ENCODE assay signal across 8 cellular contexts in genomic region chr5:543755-544674, GRCh38. TPM values are rescaled to one million over a fixed set of nuclear protein-coding genes. Genes with fewer than 3 reads are reported as not detected.
DNase-seq lines count a peak whose midpoint lies in the region; ATAC-seq and TF ChIP-seq lines count a peak whose summit lies in the region.

No MANE protein-coding gene starts in this region.

- DNase-seq in SW480 (ENCODE audit: low spot score) (peak; percentile 85), NCI-H1105 (lab: John Stamatoyannopoulos, UW) (no peak), caudate nucleus (lab: John Stamatoyannopoulos, UW) (no peak), mammary epithelial cell (no peak)
- no peak for DNase-seq in effector memory CD4-positive, alpha-beta T cell
- DNase-seq in stimulated activated CD4-positive, alpha-beta T cell treated with anti-CD3 and anti-CD28 coated beads, Interleukin-4, amount 100 ng/mL, for 4 hours, result peak; percentile 19 to 32

- H3K9me3 ChIP-seq in effector memory CD4-positive, alpha-beta T cell (ENCODE audit: control insufficient read depth, low read length), result no peaks in the 10 kb centered on the region
- H3K9me3 ChIP-seq in mammary epithelial cell (replicated peaks; ENCODE audit: insufficient read depth, low read length), result no peaks in the 10 kb centered on the region

- CTCF ChIA-PET in mammary epithelial cell (lab: Charles Lee; ENCODE audit: low non-redundant PET), result no interaction called here

- peak overlapping the region; percentile 33 for H3K27ac ChIP-seq in effector memory CD4-positive, alpha-beta T cell (ENCODE audit: insufficient read depth, low read length, poor library complexity, severe bottlenecking)
- H3K27ac ChIP-seq in caudate nucleus (ENCODE audit: low read depth, low read length) (no peak overlapping the region), mammary epithelial cell (ENCODE audit: insufficient read depth, low read depth, low read length) (no peak overlapping the region)

- H3K4me3 ChIP-seq in effector memory CD4-positive, alpha-beta T cell (ENCODE audit: insufficient read depth, low read depth, low read length, poor library complexity, severe bottlenecking), result peak overlapping the region; percentile 42
- no peak overlapping the region for H3K4me3 ChIP-seq in mammary epithelial cell (replicated peaks in 1 of 3; ENCODE audit: insufficient read depth in 1 of 3, low read depth in 2 of 3, low read length in 3 of 3)

- ATAC-seq in GM19043 (IDR thresholded peaks at IDR 0.05; ENCODE audit: low read depth, unreplicated experiment) (peak; percentile 94), HG03064 (IDR thresholded peaks at IDR 0.05; ENCODE audit: low read depth, unreplicated experiment) (peak; percentile 90)

- in situ Hi-C loops in mammary epithelial cell (cut with MboI; ENCODE audit: low sequenced_read_pairs in 2 of 2), result no loop called here

- dilution Hi-C loops in mammary epithelial cell (cut with HindIII; ENCODE audit: low sequenced_read_pairs), result no loop called here

- no peaks in the 10 kb centered on the region for H3K79me2 ChIP-seq in mammary epithelial cell (ENCODE audit: insufficient read depth, low read length)

- H3K4me1 ChIP-seq in effector memory CD4-positive, alpha-beta T cell (ENCODE audit: control insufficient read depth, insufficient read depth, low read length, poor library complexity, severe bottlenecking), result peaks cover 12% of the 10 kb centered on the region
- H3K4me1 ChIP-seq in mammary epithelial cell (ENCODE audit: insufficient read depth, low read length), result no peaks in the 10 kb centered on the region

- intact Hi-C loops in mammary epithelial cell (cut with micrococcal nuclease), result no loop called here

- no peaks in the 10 kb centered on the region for H3K27me3 ChIP-seq in effector memory CD4-positive, alpha-beta T cell (replicated peaks; ENCODE audit: control insufficient read depth, insufficient read depth, low read length, poor library complexity, severe bottlenecking)
- H3K27me3 ChIP-seq in mammary epithelial cell (ENCODE audit: insufficient read depth, low read length), result peaks cover 10% of the 10 kb centered on the region

- no peak overlapping the region for H2AFZ ChIP-seq in mammary epithelial cell (ENCODE audit: low read depth, low read length)

- no peak for TF ChIP-seq CTCF in mammary epithelial cell (conservative IDR thresholded peaks at IDR 0.05 in 1 of 2, IDR thresholded peaks at IDR 0.05 in 1 of 2; ENCODE audit: extremely low read depth in 1 of 2, insufficient read depth in 1 of 2, low read depth in 1 of 2, low read length in 2 of 2)

- 80% methylated on average over 20 of the region's 30 CpGs for WGBS in mammary epithelial cell (ENCODE audit: low coverage, missing lambda C conversion rate)

- H3K36me3 ChIP-seq in effector memory CD4-positive, alpha-beta T cell (ENCODE audit: control insufficient read depth, insufficient read depth, low read length), result no peaks in the 10 kb centered on the region
- H3K36me3 ChIP-seq in mammary epithelial cell (ENCODE audit: insufficient read depth, low read length), result no peaks in the 10 kb centered on the region

- no TSS peak for BruUV-seq in mammary epithelial cell (replicated peaks; lab: Mats Ljungman, UMichigan)

- H3K4me2 ChIP-seq in mammary epithelial cell (ENCODE audit: insufficient read depth, low read depth, low read length), result no peak overlapping the region

- no peaks in the 10 kb centered on the region for H4K20me1 ChIP-seq in mammary epithelial cell (ENCODE audit: insufficient read depth, low read length)

- H3K9ac ChIP-seq in mammary epithelial cell (ENCODE audit: insufficient read depth, low read length), result no peak overlapping the region

RNA-seq across cellular contexts. Expression of gene SLC9A3, which starts 19.8 kb away (rescaled TPM):
- 1 to 10 TPM; 1.0 to 1.3 TPM for total RNA-seq in mammary epithelial cell
- 1.00 TPM for polyA plus RNA-seq in mammary epithelial cell
- polyA minus RNA-seq in mammary epithelial cell, result not detected

Comparison
In these comparisons a context has a peak if more than half of its experiments do, and no peak if none do; other contexts are left out.
1. DNase-seq: peak in SW480 (single experiment) and stimulated activated CD4-positive, alpha-beta T cell treated with anti-CD3 and anti-CD28 coated beads, Interleukin-4, amount 100 ng/mL, for 4 hours (2 of 2); none in effector memory CD4-positive, alpha-beta T cell (0 of 3), NCI-H1105 (single experiment), caudate nucleus (0 of 61) and mammary epithelial cell (single experiment).